ENCODE assay signal across 17 cellular contexts in the genomic region with DNA sequence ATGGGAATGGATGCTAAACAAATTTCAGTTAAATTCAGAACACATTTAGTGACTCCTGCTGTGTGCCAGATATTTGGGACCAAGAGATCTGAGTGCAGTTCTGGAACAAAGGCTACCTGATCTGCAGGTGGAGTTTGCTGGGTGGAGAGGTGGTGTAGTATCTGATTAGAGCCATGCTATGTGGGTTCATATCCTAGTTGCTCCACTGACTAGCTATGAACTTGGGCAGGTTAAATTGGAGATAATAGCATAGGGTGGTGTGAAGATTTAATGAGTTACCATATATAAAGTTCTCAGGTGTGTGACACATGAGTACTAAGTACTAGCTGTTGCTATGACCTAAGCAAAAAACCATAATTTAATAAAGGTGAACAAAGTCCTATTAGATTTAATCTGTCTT. TPM values are rescaled to one million over a fixed set of nuclear protein-coding genes. Genes with fewer than 3 reads are reported as not detected.
A peak's percentile ranks its signal among the peaks of the same experiment; 100 is the strongest.
DNase-seq lines count a peak whose midpoint lies in the region; ATAC-seq and TF ChIP-seq lines count a peak whose summit lies in the region.
"Had no signal": no experiment of that assay in that cellular context is flagged by ENCODE, and none has a peak within 500 bp of the region (broad histone marks: within the 10 kb centered on the region; RNA-seq: fewer than 3 reads in every experiment).

No MANE protein-coding gene starts in this region.

- ATAC-seq in left ventricle myocardium superior (no peak), HG03095 (IDR thresholded peaks at IDR 0.05; ENCODE audit: unreplicated experiment) (no peak), Right ventricle myocardium inferior (no peak)
- ATAC-seq in naive thymus-derived CD4-positive, alpha-beta T cell, result no peak

- DNase-seq in left ventricle myocardium inferior, result no peak
- no peak for DNase-seq in left ventricle myocardium superior
- no peak for DNase-seq in activated T-helper 1 cell treated with anti-CD3 and anti-CD28 coated beads, Interleukin-12 subunit alpha, Interleukin-12 subunit beta, Interleukin-2, Interleukin-4 antibody, amounts not matched to agents 30 ng/mL and 10 ng/mL and 1 ng/mL, durations not matched to agents 14 hours and 24 hours and 36 hours (ENCODE audit: low spot score)
- DNase-seq in naive thymus-derived CD4-positive, alpha-beta T cell, result no peak
- DNase-seq in type B pancreatic cell (ENCODE audit: extremely low spot score, unreplicated experiment), result no peak
- no peak for DNase-seq in kidney tubule cell (ENCODE audit: low spot score)
- DNase-seq in Right ventricle myocardium inferior (ENCODE audit: missing footprints), result no peak
- DNase-seq: AML-193; effector CD4-positive, alpha-beta T cell; foreskin fibroblast; GOT3; MG63; NCI-H2171 treated with DMSO at 0.1 percent for 48 hours; stimulated activated CD8-positive, alpha-beta memory T cell treated with anti-CD3 and anti-CD28 coated beads, Interleukin-4, amount 100 ng/mL, for 48 hours had no signal

- TF ChIP-seq CTCF in left ventricle myocardium inferior (IDR thresholded peaks at IDR 0.05; ENCODE audit: borderline replicate concordance) (no peak), type B pancreatic cell (conservative IDR thresholded peaks at IDR 0.05) (no peak)

- peaks cover 81% of the 10 kb centered on the region for H3K4me1 Mint-ChIP-seq in activated T-helper 1 cell treated with anti-CD3 and anti-CD28 coated beads, Interleukin-12 subunit alpha, Interleukin-12 subunit beta, Interleukin-2, Interleukin-4 antibody, amounts not matched to agents 30 ng/mL and 10 ng/mL and 1 ng/mL, durations not matched to agents 14 hours and 24 hours and 36 hours (ENCODE audit: low read depth)
- H3K4me1 Mint-ChIP-seq in naive thymus-derived CD4-positive, alpha-beta T cell, result peaks cover 24 to 64% (median 53%) of the 10 kb centered on the region in 7 donors
- H3K4me1 Mint-ChIP-seq in type B pancreatic cell (ENCODE audit: unreplicated experiment), result peaks cover 34% of the 10 kb centered on the region

- no peaks in the 10 kb centered on the region for H3K27me3 ChIP-seq in left ventricle myocardium inferior (ENCODE audit: low read depth)
- no peaks in the 10 kb centered on the region for H3K27me3 ChIP-seq in naive thymus-derived CD4-positive, alpha-beta T cell (ENCODE audit: control insufficient read depth in 2 of 2, insufficient read depth in 2 of 2, low read length in 2 of 2)
- H3K27me3 ChIP-seq: MG63 had no signal

- H3K27ac ChIP-seq in left ventricle myocardium inferior (replicated peaks), result no peak overlapping the region
- H3K27ac ChIP-seq in naive thymus-derived CD4-positive, alpha-beta T cell (ENCODE audit: low read depth, low read length), result no peak overlapping the region

- H3K4me3 Mint-ChIP-seq in activated T-helper 1 cell treated with anti-CD3 and anti-CD28 coated beads, Interleukin-12 subunit alpha, Interleukin-12 subunit beta, Interleukin-2, Interleukin-4 antibody, amounts not matched to agents 30 ng/mL and 10 ng/mL and 1 ng/mL, durations not matched to agents 14 hours and 24 hours and 36 hours, result peak overlapping the region; percentile 89
- H3K4me3 Mint-ChIP-seq in naive thymus-derived CD4-positive, alpha-beta T cell, result peak overlapping the region in 8 of 10 donors; percentile 19 to 95 (median 89)
- H3K4me3 Mint-ChIP-seq in type B pancreatic cell, result peak overlapping the region; percentile 93

- peaks cover 65% of the 10 kb centered on the region for H3K4me1 ChIP-seq in left ventricle myocardium inferior
- peaks cover 16 to 42% of the 10 kb centered on the region in 2 donors for H3K4me1 ChIP-seq in naive thymus-derived CD4-positive, alpha-beta T cell (ENCODE audit: control insufficient read depth in 2 of 2, insufficient read depth in 2 of 2, low read length in 2 of 2)

- no peaks in the 10 kb centered on the region for H3K9me3 Mint-ChIP-seq in activated T-helper 1 cell treated with anti-CD3 and anti-CD28 coated beads, Interleukin-12 subunit alpha, Interleukin-12 subunit beta, Interleukin-2, Interleukin-4 antibody, amounts not matched to agents 30 ng/mL and 10 ng/mL and 1 ng/mL, durations not matched to agents 14 hours and 24 hours and 36 hours
- H3K9me3 Mint-ChIP-seq in naive thymus-derived CD4-positive, alpha-beta T cell, result no peaks in the 10 kb centered on the region
- no peaks in the 10 kb centered on the region for H3K9me3 Mint-ChIP-seq in type B pancreatic cell
- H3K9me3 Mint-ChIP-seq: mesothelial cell of epicardium had no signal

- POLR2A ChIA-PET in naive thymus-derived CD4-positive, alpha-beta T cell (lab: Charles Lee), result interaction anchor here (1.1 to 7.6 kb wide), 4 partner anchors 11 to 698 kb away, joined by 8 to 285 read pairs (median 36); partner anchors contain the start of genes FAM76B and SRSF8

- no peaks in the 10 kb centered on the region for H3K36me3 ChIP-seq in left ventricle myocardium inferior
- H3K36me3 ChIP-seq in naive thymus-derived CD4-positive, alpha-beta T cell (ENCODE audit: control insufficient read depth in 2 of 3, insufficient read depth in 3 of 3, low read length in 3 of 3), result no peaks in the 10 kb centered on the region
- H3K36me3 ChIP-seq: MG63 had no signal

- no peaks in the 10 kb centered on the region for H3K9me3 ChIP-seq in left ventricle myocardium inferior (replicated peaks)
- no peaks in the 10 kb centered on the region for H3K9me3 ChIP-seq in naive thymus-derived CD4-positive, alpha-beta T cell (ENCODE audit: control insufficient read depth in 2 of 3, low read length in 3 of 3)
- H3K9me3 ChIP-seq: MG63 had no signal

- peak overlapping the region; percentile 59 for H3K27ac Mint-ChIP-seq in activated T-helper 1 cell treated with anti-CD3 and anti-CD28 coated beads, Interleukin-12 subunit alpha, Interleukin-12 subunit beta, Interleukin-2, Interleukin-4 antibody, amounts not matched to agents 30 ng/mL and 10 ng/mL and 1 ng/mL, durations not matched to agents 14 hours and 24 hours and 36 hours
- H3K27ac Mint-ChIP-seq in naive thymus-derived CD4-positive, alpha-beta T cell, result peak overlapping the region in 3 of 9 donors; percentile 9 to 62 (median 42)
- H3K27ac Mint-ChIP-seq in type B pancreatic cell, result no peak overlapping the region
- H3K27ac Mint-ChIP-seq: mesothelial cell of epicardium had no signal

- CTCF ChIA-PET in naive thymus-derived CD4-positive, alpha-beta T cell (lab: Charles Lee), result interaction anchor here (6.2 kb wide), 1 partner anchor 22 kb away, joined by 62 read pairs; the partner anchor contains the start of gene SRSF8

- H3K4me3 ChIP-seq in left ventricle myocardium inferior, result peak overlapping the region; percentile 78
- no peak overlapping the region for H3K4me3 ChIP-seq in naive thymus-derived CD4-positive, alpha-beta T cell (ENCODE audit: low read length)
- H3K4me3 ChIP-seq: MG63 had no signal

- intact Hi-C loops in left ventricle myocardium inferior (cut with micrococcal nuclease), result loop anchor here (10.0 kb wide), 1 partner anchor 53 kb away; no protein-coding TSS in a partner anchor
- intact Hi-C loops in left ventricle myocardium superior (cut with micrococcal nuclease), result loop anchor here (10.0 kb wide), 1 partner anchor 53 kb away; no protein-coding TSS in a partner anchor
- intact Hi-C loops in activated T-helper 1 cell treated with anti-CD3 and anti-CD28 coated beads, Interleukin-12 subunit alpha, Interleukin-12 subunit beta, Interleukin-2, Interleukin-4 antibody, amounts not matched to agents 30 ng/mL and 10 ng/mL and 1 ng/mL, durations not matched to agents 14 hours and 24 hours and 36 hours (cut with micrococcal nuclease), result loop anchor here (2.0 kb wide), 2 partner anchors 45 to 547 kb away; no protein-coding TSS in a partner anchor
- intact Hi-C loops in naive thymus-derived CD4-positive, alpha-beta T cell (cut with micrococcal nuclease), result loop anchor here in 1 of 2 donors (5.0 kb wide), 1 partner anchor 611 kb away; no protein-coding TSS in a partner anchor
- intact Hi-C loops in Right ventricle myocardium inferior (cut with DNase I), result loop anchor here (2.0 kb wide), 2 partner anchors 21 to 59 kb away; no protein-coding TSS in a partner anchor

- no peaks in the 10 kb centered on the region for H3K27me3 Mint-ChIP-seq in activated T-helper 1 cell treated with anti-CD3 and anti-CD28 coated beads, Interleukin-12 subunit alpha, Interleukin-12 subunit beta, Interleukin-2, Interleukin-4 antibody, amounts not matched to agents 30 ng/mL and 10 ng/mL and 1 ng/mL, durations not matched to agents 14 hours and 24 hours and 36 hours (ENCODE audit: insufficient read depth)
- no peaks in the 10 kb centered on the region for H3K27me3 Mint-ChIP-seq in naive thymus-derived CD4-positive, alpha-beta T cell
- peaks cover 21% of the 10 kb centered on the region for H3K27me3 Mint-ChIP-seq in type B pancreatic cell

- peaks cover 25% of the 10 kb centered on the region for H3K36me3 Mint-ChIP-seq in activated T-helper 1 cell treated with anti-CD3 and anti-CD28 coated beads, Interleukin-12 subunit alpha, Interleukin-12 subunit beta, Interleukin-2, Interleukin-4 antibody, amounts not matched to agents 30 ng/mL and 10 ng/mL and 1 ng/mL, durations not matched to agents 14 hours and 24 hours and 36 hours (ENCODE audit: low read depth)
- peaks cover 0 to 8% (median 0%) of the 10 kb centered on the region in 5 donors for H3K36me3 Mint-ChIP-seq in naive thymus-derived CD4-positive, alpha-beta T cell
- no peaks in the 10 kb centered on the region for H3K36me3 Mint-ChIP-seq in type B pancreatic cell
- H3K36me3 Mint-ChIP-seq: mesothelial cell of epicardium had no signal

RNA-seq across cellular contexts. Expression of gene ENDOD1, which starts 2.0 kb away (rescaled TPM):
- total RNA-seq in left ventricle myocardium inferior (11.3 TPM), left ventricle myocardium superior (10.7 TPM), type B pancreatic cell (ENCODE audit: low replicate concordance) (12.0 and 23.6 TPM in 2 replicates), Right ventricle myocardium inferior (11.2 TPM)
- 33.8 and 34.3 TPM in 2 replicates for total RNA-seq in activated T-helper 1 cell treated with anti-CD3 and anti-CD28 coated beads, Interleukin-12 subunit alpha, Interleukin-12 subunit beta, Interleukin-2, Interleukin-4 antibody, amounts not matched to agents 30 ng/mL and 10 ng/mL and 1 ng/mL, durations not matched to agents 14 hours and 24 hours and 36 hours
- total RNA-seq in naive thymus-derived CD4-positive, alpha-beta T cell, result 10 to 100 TPM in 1 of 5 experiments, 1 to 10 TPM in 4; 4.7 to 23.2 (median 8.6) TPM
- polyA plus RNA-seq in naive thymus-derived CD4-positive, alpha-beta T cell, result 1 to 10 TPM; 5.3 to 6.0 TPM

RNA-seq across cellular contexts. Expression of gene SRSF8, which starts 24.9 kb away (rescaled TPM):
- total RNA-seq in left ventricle myocardium inferior (19.0 TPM), left ventricle myocardium superior (24.9 TPM), type B pancreatic cell (ENCODE audit: low replicate concordance) (43.7 and 68.9 TPM in 2 replicates), Right ventricle myocardium inferior (22.8 TPM)
- total RNA-seq in activated T-helper 1 cell treated with anti-CD3 and anti-CD28 coated beads, Interleukin-12 subunit alpha, Interleukin-12 subunit beta, Interleukin-2, Interleukin-4 antibody, amounts not matched to agents 30 ng/mL and 10 ng/mL and 1 ng/mL, durations not matched to agents 14 hours and 24 hours and 36 hours, result 53.1 and 58.2 TPM in 2 replicates
- 100 to 1,000 TPM in 2 of 5 experiments, 10 to 100 TPM in 3; 42.3 to 112 (median 53.4) TPM for total RNA-seq in naive thymus-derived CD4-positive, alpha-beta T cell
- 100 to 1,000 TPM in 1 of 2 donors, 10 to 100 TPM in 1; 86.2 to 116 TPM for polyA plus RNA-seq in naive thymus-derived CD4-positive, alpha-beta T cell

RNA-seq across cellular contexts. Expression of gene KDM4F, which starts 42.4 kb away (rescaled TPM):
- total RNA-seq in left ventricle myocardium inferior (not detected), left ventricle myocardium superior (not detected), type B pancreatic cell (ENCODE audit: low replicate concordance) (not detected in 2 replicates), Right ventricle myocardium inferior (not detected)
- total RNA-seq in activated T-helper 1 cell treated with anti-CD3 and anti-CD28 coated beads, Interleukin-12 subunit alpha, Interleukin-12 subunit beta, Interleukin-2, Interleukin-4 antibody, amounts not matched to agents 30 ng/mL and 10 ng/mL and 1 ng/mL, durations not matched to agents 14 hours and 24 hours and 36 hours, result not detected in 2 replicates
- not detected for total RNA-seq in naive thymus-derived CD4-positive, alpha-beta T cell
- not detected for polyA plus RNA-seq in naive thymus-derived CD4-positive, alpha-beta T cell
- total RNA-seq: mesothelial cell of epicardium, posterior vena cava had no signal
